Comparison of ENCODE assay signal across 8 cellular contexts in the genomic region with DNA sequence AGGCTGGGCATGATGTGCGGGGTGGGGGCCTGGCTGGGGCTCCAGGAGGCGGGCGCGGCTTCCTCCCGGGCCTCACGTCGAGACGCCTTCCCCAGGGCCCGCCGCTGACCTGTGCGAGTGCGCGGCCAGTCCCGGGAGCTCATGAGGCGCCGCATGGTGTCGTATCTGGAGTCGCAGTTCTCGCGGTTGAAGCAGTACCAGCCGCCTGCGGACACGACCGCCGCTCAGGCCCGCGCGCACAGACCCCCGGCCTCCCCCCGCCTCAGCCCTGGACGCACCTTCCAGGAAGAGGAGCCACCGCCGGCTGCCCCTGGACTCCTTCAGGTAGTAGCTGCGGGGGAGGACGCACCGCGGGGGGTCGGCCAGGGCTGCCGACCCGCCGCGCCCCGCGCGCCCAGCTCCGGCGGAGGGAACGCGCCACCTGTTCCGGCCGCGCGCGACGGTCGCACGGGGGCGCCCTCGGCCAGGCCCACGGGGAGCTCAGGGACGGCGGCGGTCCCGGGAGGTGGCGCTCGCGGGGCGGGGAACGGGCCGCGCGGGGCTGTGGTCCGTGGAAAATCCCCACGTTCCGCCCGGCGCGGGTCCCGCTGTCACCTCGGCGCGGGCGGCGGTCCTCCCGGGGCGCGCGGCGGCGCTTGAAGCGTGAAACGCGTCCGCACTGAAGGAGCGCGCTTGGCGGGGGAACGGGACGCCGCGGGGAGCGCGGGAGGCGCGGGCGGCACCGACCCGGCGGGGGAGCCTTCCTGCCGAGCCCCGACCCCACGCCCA. TPM values are rescaled to one million over a fixed set of nuclear protein-coding genes. Genes with fewer than 3 reads are reported as not detected.
DNase-seq lines count a peak whose midpoint lies in the region; ATAC-seq and TF ChIP-seq lines count a peak whose summit lies in the region.

No MANE protein-coding gene starts in this region.

- intact Hi-C loops in heart right ventricle (cut with DNase I) = loop anchor here (1.0 to 10.0 kb wide), 7 partner anchors 58 to 198 kb away; no protein-coding TSS in a partner anchor

- peaks cover 6% of the 10 kb centered on the region for H3K4me1 Mint-ChIP-seq in activated naive CD4-positive, alpha-beta T cell treated with anti-CD3 and anti-CD28 coated beads, Interleukin-2, amount 10 ng/mL, durations not matched to agents 7 days and 5 days

- peaks cover 77% of the 10 kb centered on the region for H3K27me3 ChIP-seq in SJSA1 (replicated peaks)
- H3K27me3 ChIP-seq in heart right ventricle = peaks cover 33 to 81% (median 67%) of the 10 kb centered on the region in 7 donors

- no peaks in the 10 kb centered on the region for H3K9me3 Mint-ChIP-seq in activated naive CD4-positive, alpha-beta T cell treated with anti-CD3 and anti-CD28 coated beads, Interleukin-2, amount 10 ng/mL, durations not matched to agents 7 days and 5 days

- ATAC-seq in HG02678 (IDR thresholded peaks at IDR 0.05; ENCODE audit: unreplicated experiment) = peak; percentile 67
- ATAC-seq in heart right ventricle = peak; percentile 81 to 93 (median 88)
- ATAC-seq in GM18858 (IDR thresholded peaks at IDR 0.05; ENCODE audit: unreplicated experiment) = no peak
- no peak for ATAC-seq in GM21367 (IDR thresholded peaks at IDR 0.05; ENCODE audit: unreplicated experiment)

- H3K27ac ChIP-seq in SJSA1 (no peak overlapping the region), heart right ventricle (no peak overlapping the region)

- H3K27me3 Mint-ChIP-seq in activated naive CD4-positive, alpha-beta T cell treated with anti-CD3 and anti-CD28 coated beads, Interleukin-2, amount 10 ng/mL, durations not matched to agents 7 days and 5 days = peaks cover 75% of the 10 kb centered on the region

- H3K4me3 Mint-ChIP-seq in activated naive CD4-positive, alpha-beta T cell treated with anti-CD3 and anti-CD28 coated beads, Interleukin-2, amount 10 ng/mL, durations not matched to agents 7 days and 5 days = no peak overlapping the region

- DNase-seq in DMS53 (lab: John Stamatoyannopoulos, UW) = peak; percentile 83
- DNase-seq in SJSA1 (ENCODE audit: low read depth in 1 of 2, low spot score in 2 of 2) = peak; percentile 69
- DNase-seq in activated naive CD4-positive, alpha-beta T cell treated with anti-CD3 and anti-CD28 coated beads, Interleukin-2, amount 10 ng/mL, durations not matched to agents 7 days and 5 days = peak; percentile 82
- peak; percentile 48 to 81 for DNase-seq in heart right ventricle
- no peak for DNase-seq in retinal pigment epithelial cell (ENCODE audit: low read depth)

- TF ChIP-seq CTCF in heart right ventricle (IDR thresholded peaks at IDR 0.05) (peak; percentile 54 to 97 (median 73)), retinal pigment epithelial cell (conservative IDR thresholded peaks at IDR 0.05; ENCODE audit: low read depth, low read length) (peak; percentile 48)

- H3K36me3 Mint-ChIP-seq in activated naive CD4-positive, alpha-beta T cell treated with anti-CD3 and anti-CD28 coated beads, Interleukin-2, amount 10 ng/mL, durations not matched to agents 7 days and 5 days = no peaks in the 10 kb centered on the region

- H3K9me3 ChIP-seq in SJSA1 (replicated peaks) (peaks cover 14% of the 10 kb centered on the region), heart right ventricle (no peaks in the 10 kb centered on the region)

- H3K27ac Mint-ChIP-seq in activated naive CD4-positive, alpha-beta T cell treated with anti-CD3 and anti-CD28 coated beads, Interleukin-2, amount 10 ng/mL, durations not matched to agents 7 days and 5 days = no peak overlapping the region

- H3K4me3 ChIP-seq in SJSA1 (peak overlapping the region; percentile 34), heart right ventricle (peak overlapping the region; percentile 25 to 53 (median 40)), retinal pigment epithelial cell (ENCODE audit: low read length) (no peak overlapping the region)

- H3K36me3 ChIP-seq in SJSA1 (0 out of 2 replicates have a peak, but pooled peaks cover 3% of the 10 kb centered on the region), heart right ventricle (no peaks in the 10 kb centered on the region)

- H3K4me1 ChIP-seq in SJSA1 (replicated peaks) (peaks cover 31% of the 10 kb centered on the region), heart right ventricle (peaks cover 0 to 24% (median 13%) of the 10 kb centered on the region in 9 donors)

- CTCF ChIA-PET in activated naive CD4-positive, alpha-beta T cell treated with anti-CD3 and anti-CD28 coated beads, Interleukin-2, amount 10 ng/mL, durations not matched to agents 7 days and 5 days (lab: Charles Lee) = interaction anchor here (0.7 to 4.7 kb wide), 19 partner anchors 9 to 344 kb away, joined by 3 to 103 read pairs (median 4); a partner anchor contains a TSS

- 1 to 2% methylated on average over 76 to 112 of the region's 112 CpGs for WGBS in heart right ventricle, 2 donors

RNA-seq across cellular contexts. Expression of a gene that starts 1.4 kb away (rescaled TPM):
- total RNA-seq in SJSA1 (2014; rRNA removed; shearing (Covaris generic)) = 1.4 and 2.4 TPM in 2 replicates
- 1 to 10 TPM in 1 of 10 donors, under 1 TPM in 4, not detected in 5; 0.27 to 1.5 (median 0.65) TPM for total RNA-seq in heart right ventricle
- polyA plus RNA-seq in heart right ventricle = under 1 TPM; 0.22 to 0.74 TPM

RNA-seq across cellular contexts. Expression of a gene that starts 12.5 kb away (rescaled TPM):
- total RNA-seq in SJSA1 (2014; rRNA removed; shearing (Covaris generic)) = not detected in 2 replicates
- 1 to 10 TPM in 9 of 10 donors, under 1 TPM in 1; 0.92 to 8.6 (median 5.0) TPM for total RNA-seq in heart right ventricle
- 1 to 10 TPM in 1 of 2 donors, under 1 TPM in 1; 0.26 to 4.3 TPM for polyA plus RNA-seq in heart right ventricle

RNA-seq across cellular contexts. Expression of a gene that starts 17.9 kb away (rescaled TPM):
- total RNA-seq in SJSA1 (2014; rRNA removed; shearing (Covaris generic)) = 38.5 and 55.4 TPM in 2 replicates
- total RNA-seq in heart right ventricle = 10 to 100 TPM; 19.9 to 38.2 (median 22.6) TPM
- polyA plus RNA-seq in heart right ventricle = 100 to 1,000 TPM in 1 of 2 donors, 10 to 100 TPM in 1; 40.5 to 115 TPM

RNA-seq across cellular contexts. Expression of a gene that starts 22.4 kb away (rescaled TPM):
- 67.3 and 83.5 TPM in 2 replicates for total RNA-seq in SJSA1 (2014; rRNA removed; shearing (Covaris generic))
- total RNA-seq in heart right ventricle = 1 to 10 TPM; 2.8 to 7.4 (median 3.8) TPM
- polyA plus RNA-seq in heart right ventricle = 10 to 100 TPM in 1 of 2 donors, 1 to 10 TPM in 1; 1.2 to 29.6 TPM

RNA-seq across cellular contexts. Expression of a gene that starts 32.0 kb away (rescaled TPM):
- 25.2 and 30.9 TPM in 2 replicates for total RNA-seq in SJSA1 (2014; rRNA removed; shearing (Covaris generic))
- total RNA-seq in heart right ventricle = 10 to 100 TPM; 10.8 to 30.9 (median 16.3) TPM
- 10 to 100 TPM; 10.5 to 10.6 TPM for polyA plus RNA-seq in heart right ventricle

Comparison
In these comparisons a context has a peak if more than half of its experiments do, and no peak if none do; other contexts are left out.
1. ATAC-seq: peak in HG02678 (single experiment) and heart right ventricle (8 of 8); none in GM18858 (single experiment) and GM21367 (single experiment).